ENCODE assay signal across 1 cellular context in genomic region chr22:27086080-27086479, GRCh38.
TF ChIP-seq lines count a peak whose summit lies in the region.

No MANE protein-coding gene starts in this region.

TF ChIP-seq in GM23338, 12 proteins besides CTCF, POLR2A, EP300 and RAD21 (continued from another document):
- TF ChIP-seq, protein P1, sequence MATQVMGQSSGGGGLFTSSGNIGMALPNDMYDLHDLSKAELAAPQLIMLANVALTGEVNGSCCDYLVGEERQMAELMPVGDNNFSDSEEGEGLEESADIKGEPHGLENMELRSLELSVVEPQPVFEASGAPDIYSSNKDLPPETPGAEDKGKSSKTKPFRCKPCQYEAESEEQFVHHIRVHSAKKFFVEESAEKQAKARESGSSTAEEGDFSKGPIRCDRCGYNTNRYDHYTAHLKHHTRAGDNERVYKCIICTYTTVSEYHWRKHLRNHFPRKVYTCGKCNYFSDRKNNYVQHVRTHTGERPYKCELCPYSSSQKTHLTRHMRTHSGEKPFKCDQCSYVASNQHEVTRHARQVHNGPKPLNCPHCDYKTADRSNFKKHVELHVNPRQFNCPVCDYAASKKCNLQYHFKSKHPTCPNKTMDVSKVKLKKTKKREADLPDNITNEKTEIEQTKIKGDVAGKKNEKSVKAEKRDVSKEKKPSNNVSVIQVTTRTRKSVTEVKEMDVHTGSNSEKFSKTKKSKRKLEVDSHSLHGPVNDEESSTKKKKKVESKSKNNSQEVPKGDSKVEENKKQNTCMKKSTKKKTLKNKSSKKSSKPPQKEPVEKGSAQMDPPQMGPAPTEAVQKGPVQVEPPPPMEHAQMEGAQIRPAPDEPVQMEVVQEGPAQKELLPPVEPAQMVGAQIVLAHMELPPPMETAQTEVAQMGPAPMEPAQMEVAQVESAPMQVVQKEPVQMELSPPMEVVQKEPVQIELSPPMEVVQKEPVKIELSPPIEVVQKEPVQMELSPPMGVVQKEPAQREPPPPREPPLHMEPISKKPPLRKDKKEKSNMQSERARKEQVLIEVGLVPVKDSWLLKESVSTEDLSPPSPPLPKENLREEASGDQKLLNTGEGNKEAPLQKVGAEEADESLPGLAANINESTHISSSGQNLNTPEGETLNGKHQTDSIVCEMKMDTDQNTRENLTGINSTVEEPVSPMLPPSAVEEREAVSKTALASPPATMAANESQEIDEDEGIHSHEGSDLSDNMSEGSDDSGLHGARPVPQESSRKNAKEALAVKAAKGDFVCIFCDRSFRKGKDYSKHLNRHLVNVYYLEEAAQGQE (IDR thresholded peaks at IDR 0.05; ENCODE audit: unreplicated experiment) = no peak
- TF ChIP-seq STAT1 (IDR thresholded peaks at IDR 0.05; ENCODE audit: unreplicated experiment) (no peak), CREB1 (CRISPR knock-in tag; IDR thresholded peaks at IDR 0.05; ENCODE audit: low read depth) (no peak)
